ENCODE assay signal across 13 cellular contexts in genomic region chr16:57892041-57892440, GRCh38.
DNase-seq lines count a peak whose midpoint lies in the region; ATAC-seq and TF ChIP-seq lines count a peak whose summit lies in the region.
"Had no signal": no experiment of that assay in that cellular context is flagged by ENCODE, and none has a peak within 500 bp of the region (broad histone marks: within the 10 kb centered on the region; RNA-seq: fewer than 3 reads in every experiment).

No MANE protein-coding gene starts in this region.

- H3K9me3 ChIP-seq in left lung, result no peaks in the 10 kb centered on the region
- H3K9me3 ChIP-seq: Peyer's patch, vagina had no signal

- H3K27ac ChIP-seq in left lung, result peak overlapping the region; percentile 89 to 97
- H3K27ac ChIP-seq: vagina had no signal

- no peaks in the 10 kb centered on the region for H3K27me3 ChIP-seq in left lung
- H3K27me3 ChIP-seq: vagina had no signal

- DNase-seq in ACHN (peak; percentile 94), HS-5 (ENCODE audit: low read depth) (peak; percentile 85), amniotic epithelial cell (ENCODE audit: low read depth) (peak; percentile 62), left lung (no peak), DMS153 (lab: John Stamatoyannopoulos, UW) (no peak), AG08396 (ENCODE audit: low spot score) (no peak)
- DNase-seq in stimulated activated CD4-positive, alpha-beta T cell treated with anti-CD3 and anti-CD28 coated beads, Interleukin-2, amount 100 ng/mL, for 24 hours, result no peak
- DNase-seq: KG1, NCI-H2227 treated with DMSO at 0.1 percent for 48 hours, Peyer's patch had no signal

- intact Hi-C loops in left lung (cut with DNase I), result no loop called here

- H3K36me3 ChIP-seq in left lung, result no peaks in the 10 kb centered on the region
- H3K36me3 ChIP-seq: Peyer's patch, vagina had no signal

- TF ChIP-seq CTCF in left lung (IDR thresholded peaks at IDR 0.05), result no peak

- in situ Hi-C loops in ACHN (cut with HindIII; ENCODE audit: low pct_ligation_motif_present, low pct_unique_long_range_greater_than_20kb, low sequenced_read_pairs), result no loop called here

- ATAC-seq in left lung (peak; percentile 16), HG03571 (IDR thresholded peaks at IDR 0.05; ENCODE audit: unreplicated experiment) (no peak)

- H3K4me3 ChIP-seq in left lung, result peak overlapping the region in 1 of 2 donors; percentile 31
- H3K4me3 ChIP-seq: Peyer's patch, skin epidermis, vagina had no signal

- peaks cover 36 to 82% of the 10 kb centered on the region in 2 donors for H3K4me1 ChIP-seq in left lung
- H3K4me1 ChIP-seq: vagina had no signal

Comparison
In these comparisons a context has a peak if more than half of its experiments do, and no peak if none do; other contexts are left out.
1. DNase-seq: peak in ACHN (single experiment), HS-5 (single experiment) and amniotic epithelial cell (single experiment); none in left lung (0 of 2), DMS153 (single experiment), AG08396 (single experiment) and stimulated activated CD4-positive, alpha-beta T cell treated with anti-CD3 and anti-CD28 coated beads, Interleukin-2, amount 100 ng/mL, for 24 hours (0 of 2).